Comparison of ENCODE assay signal across 8 cellular contexts in genomic region chr14:21475767-21476525, GRCh38. TPM values are rescaled to one million over a fixed set of nuclear protein-coding genes. Genes with fewer than 3 reads are reported as not detected.
A peak's percentile ranks its signal among the peaks of the same experiment; 100 is the strongest.
DNase-seq lines count a peak whose midpoint lies in the region; ATAC-seq and TF ChIP-seq lines count a peak whose summit lies in the region.

No MANE protein-coding gene starts in this region.

- TF ChIP-seq POLR2A in ovary (IDR thresholded peaks at IDR 0.05) = no peak

- peaks cover 5% of the 10 kb centered on the region for H3K4me1 ChIP-seq in ovary (ENCODE audit: insufficient read depth)

- no peaks in the 10 kb centered on the region for H3K9me3 ChIP-seq in ovary

- peak overlapping the region in 1 of 2 donors; percentile 66 for H3K27ac ChIP-seq in ovary

- TF ChIP-seq EP300 in ovary (IDR thresholded peaks at IDR 0.05) = no peak

- H3K27me3 ChIP-seq in GM06990 (replicated peaks; ENCODE audit: control insufficient read depth, insufficient read depth, low read length) (no peaks in the 10 kb centered on the region), ovary (no peaks in the 10 kb centered on the region)

- intact Hi-C loops in ovary (cut with DNase I) (loop anchor here in 1 of 4 donors (2.0 kb wide), 1 partner anchor 19 kb away; the partner anchor contains the start of gene CHD8), head of caudate nucleus (cut with DNase I) (loop anchor here (2.0 kb wide), 1 partner anchor 35 kb away; the partner anchor contains the start of gene METTL3)

- peak overlapping the region; percentile 82 for H3K4me3 ChIP-seq in GM06990 (replicated peaks; ENCODE audit: low read depth, low read length)
- peak overlapping the region; percentile 96 for H3K4me3 ChIP-seq in epithelial cell of proximal tubule (ENCODE audit: low read depth, low read length)
- peak overlapping the region; percentile 79 for H3K4me3 ChIP-seq in ovary

- 26 to 33% (median 31%) methylated on average over 10 of the region's 10 CpGs for WGBS in ovary, 3 donors

- no peak for ATAC-seq in GM21723 (IDR thresholded peaks at IDR 0.05; ENCODE audit: unreplicated experiment)

- H3K36me3 ChIP-seq in GM06990 (ENCODE audit: control insufficient read depth, insufficient read depth, low read length) (no peaks in the 10 kb centered on the region), ovary (no peaks in the 10 kb centered on the region)

- TF ChIP-seq CTCF in GM06990 (IDR thresholded peaks at IDR 0.05; ENCODE audit: insufficient read depth, low read length, poor library complexity, severe bottlenecking) (no peak), epithelial cell of proximal tubule (conservative IDR thresholded peaks at IDR 0.05; ENCODE audit: low read depth, low read length) (no peak), ovary (IDR thresholded peaks at IDR 0.05) (no peak)

- in situ Hi-C loops in KBM-7 (cut with MboI; ENCODE audit: low pct_unique_long_range_greater_than_20kb, low sequenced_read_pairs) = no loop called here

- DNase-seq in GM06990 (ENCODE audit: extremely low read depth, insufficient read length) (no peak), OCI-M1 (lab: John Stamatoyannopoulos, UW) (peak; percentile 31), epithelial cell of proximal tubule (ENCODE audit: low read depth) (no peak), ovary (no peak), DMS 273 treated with DMSO at 0.1 percent for 48 hours (lab: John Stamatoyannopoulos, UW) (no peak), head of caudate nucleus (no peak), KBM-7 (no peak)

RNA-seq across cellular contexts. Expression of gene RAB2B, which starts 0.8 kb away (rescaled TPM):
- total RNA-seq in epithelial cell of proximal tubule (11.7 and 13.2 TPM in 2 replicates), ovary (10 to 100 TPM; 18.4 to 28.7 (median 25.0) TPM)
- polyA plus RNA-seq in ovary = 10 to 100 TPM; 15.8 to 53.7 TPM

RNA-seq across cellular contexts. Expression of gene TOX4, which starts 1.0 kb away (rescaled TPM):
- total RNA-seq in epithelial cell of proximal tubule = 28.2 and 28.8 TPM in 2 replicates
- total RNA-seq in ovary = 10 to 100 TPM; 22.7 to 75.3 (median 64.4) TPM
- polyA plus RNA-seq in ovary = 10 to 100 TPM; 21.8 to 73.8 TPM

RNA-seq across cellular contexts. Expression of gene CHD8, which starts 20.0 kb away (rescaled TPM):
- total RNA-seq in epithelial cell of proximal tubule = 43.9 and 50.1 TPM in 2 replicates
- 10 to 100 TPM; 36.0 to 79.3 (median 66.9) TPM for total RNA-seq in ovary
- polyA plus RNA-seq in ovary = 10 to 100 TPM; 27.1 to 56.6 TPM

RNA-seq across cellular contexts. Expression of gene METTL3, which starts 35.2 kb away (rescaled TPM):
- 78.9 and 81.7 TPM in 2 replicates for total RNA-seq in epithelial cell of proximal tubule
- total RNA-seq in ovary = 10 to 100 TPM; 40.4 to 61.5 (median 44.7) TPM
- 10 to 100 TPM; 36.3 to 37.0 TPM for polyA plus RNA-seq in ovary

RNA-seq across cellular contexts. Expression of gene SALL2, which starts 50.2 kb away (rescaled TPM):
- 12.1 and 29.7 TPM in 2 replicates for total RNA-seq in epithelial cell of proximal tubule
- total RNA-seq in ovary = 10 to 100 TPM; 11.9 to 38.8 (median 22.8) TPM
- polyA plus RNA-seq in ovary = 10 to 100 TPM; 25.9 to 32.7 TPM
